ENCODE assay signal across 8 cellular contexts in genomic region chr1:61743432-61743705, GRCh38. TPM values are rescaled to one million over a fixed set of nuclear protein-coding genes. Genes with fewer than 3 reads are reported as not detected.
DNase-seq lines count a peak whose midpoint lies in the region; ATAC-seq and TF ChIP-seq lines count a peak whose summit lies in the region.

No MANE protein-coding gene starts in this region.

- no peak for ATAC-seq in activated T-cell treated with anti-CD3 and anti-CD28 coated beads, Interleukin-2, amount 50 U/mL, for 4 hours
- ATAC-seq in GM21360 (IDR thresholded peaks at IDR 0.05; ENCODE audit: unreplicated experiment) = no peak

- H2BK120ac ChIP-seq in mesenchymal stem cell (ENCODE audit: low read depth, low read length) = no peak overlapping the region

- H3K4me1 Mint-ChIP-seq in activated T-cell treated with anti-CD3 and anti-CD28 coated beads, Interleukin-2, amount 50 U/mL, for 4 hours (ENCODE audit: low read depth) = peaks cover 27% of the 10 kb centered on the region

- no peaks in the 10 kb centered on the region for H3K27me3 ChIP-seq in breast epithelium
- H3K27me3 ChIP-seq in mesenchymal stem cell (ENCODE audit: control insufficient read depth in 1 of 2, insufficient read depth in 1 of 2, low read length in 2 of 2) = no peaks in the 10 kb centered on the region
- H3K27me3 ChIP-seq in tibial nerve = no peaks in the 10 kb centered on the region

- H3K14ac ChIP-seq in mesenchymal stem cell (ENCODE audit: low read length in 2 of 2) = no peak overlapping the region

- DNase-seq in activated T-cell treated with anti-CD3 and anti-CD28 coated beads, Interleukin-2, amount 50 U/mL, for 4 hours = no peak
- no peak for DNase-seq in activated T-cell treated with anti-CD3 and anti-CD28 coated beads, Interleukin-2, amount 50 U/mL, for 48 hours
- DNase-seq in breast epithelium (ENCODE audit: low spot score in 2 of 2) (no peak), mesenchymal stem cell (no peak), tibial nerve (ENCODE audit: low spot score in 2 of 2) (no peak), NCI-H510A (lab: John Stamatoyannopoulos, UW) (no peak), cortex of kidney (lab: John Stamatoyannopoulos, UW) (no peak)

- H4K91ac ChIP-seq in mesenchymal stem cell (ENCODE audit: low read length) = no peak overlapping the region

- H3K4me3 ChIP-seq in breast epithelium (peak overlapping the region; percentile 84 to 100 (median 90)), mesenchymal stem cell (ENCODE audit: insufficient read depth in 1 of 2, low read depth in 1 of 2, low read length in 2 of 2) (peak overlapping the region; percentile 85 to 93), tibial nerve (peak overlapping the region; percentile 81 to 97 (median 92))

- H3K4ac ChIP-seq in mesenchymal stem cell (ENCODE audit: low read depth in 1 of 2, low read length in 2 of 2) = no peak overlapping the region

- H3K18ac ChIP-seq in mesenchymal stem cell (ENCODE audit: low read depth in 1 of 2, low read length in 2 of 2) = no peak overlapping the region

- no peaks in the 10 kb centered on the region for H3K9me3 ChIP-seq in breast epithelium
- H3K9me3 ChIP-seq in mesenchymal stem cell (ENCODE audit: control insufficient read depth, low read length) = no peaks in the 10 kb centered on the region
- no peaks in the 10 kb centered on the region for H3K9me3 ChIP-seq in tibial nerve

- no peaks in the 10 kb centered on the region for H3K9me3 Mint-ChIP-seq in activated T-cell treated with anti-CD3 and anti-CD28 coated beads, Interleukin-2, amount 50 U/mL, for 4 hours

- H3K27ac ChIP-seq in breast epithelium = peak overlapping the region; percentile 99 to 100
- peak overlapping the region; percentile 36 for H3K27ac ChIP-seq in mesenchymal stem cell (ENCODE audit: low read length, poor library complexity, severe bottlenecking)
- peak overlapping the region; percentile 95 to 99 (median 98) for H3K27ac ChIP-seq in tibial nerve

- 40% methylated on average over 4 of the region's 5 CpGs for WGBS in mesenchymal stem cell
- WGBS in tibial nerve, 2 donors = 47 to 57% methylated on average over 5 of the region's 5 CpGs

- H3K4me1 ChIP-seq in breast epithelium (no peaks in the 10 kb centered on the region), mesenchymal stem cell (ENCODE audit: control insufficient read depth, insufficient read depth, low read depth, low read length) (peaks cover 6% of the 10 kb centered on the region), tibial nerve (peaks cover 0 to 22% (median 0%) of the 10 kb centered on the region in 4 donors)

- H3K79me1 ChIP-seq in mesenchymal stem cell (replicated peaks; ENCODE audit: low read length, poor library complexity, severe bottlenecking) = peaks cover 15% of the 10 kb centered on the region

- intact Hi-C loops in breast epithelium (cut with DNase I; ENCODE audit: low total_unique reads) = no loop called here

- TF ChIP-seq EP300 in tibial nerve (IDR thresholded peaks at IDR 0.05) = no peak

- H3K4me2 ChIP-seq in mesenchymal stem cell (ENCODE audit: low read length, poor library complexity, severe bottlenecking) = peak overlapping the region; percentile 75

- H3K36me3 ChIP-seq in breast epithelium = no peaks in the 10 kb centered on the region
- no peaks in the 10 kb centered on the region for H3K36me3 ChIP-seq in mesenchymal stem cell (ENCODE audit: control insufficient read depth in 1 of 2, insufficient read depth in 2 of 2, low read depth in 1 of 2, low read length in 2 of 2)
- no peaks in the 10 kb centered on the region for H3K36me3 ChIP-seq in tibial nerve

- no peak overlapping the region for H4K8ac ChIP-seq in mesenchymal stem cell (ENCODE audit: low read length)

- H3K36me3 Mint-ChIP-seq in activated T-cell treated with anti-CD3 and anti-CD28 coated beads, Interleukin-2, amount 50 U/mL, for 4 hours (ENCODE audit: insufficient read depth) = no peaks in the 10 kb centered on the region

- H2AK5ac ChIP-seq in mesenchymal stem cell (ENCODE audit: low read length, severe bottlenecking) = no peak overlapping the region

- peak overlapping the region; percentile 97 for H3K9ac ChIP-seq in mesenchymal stem cell (ENCODE audit: low read length)

- H2AFZ ChIP-seq in mesenchymal stem cell (ENCODE audit: low read depth, low read length) = no peak overlapping the region

- TF ChIP-seq CTCF in breast epithelium (IDR thresholded peaks at IDR 0.05) = no peak
- no peak for TF ChIP-seq CTCF in tibial nerve (IDR thresholded peaks at IDR 0.05)

- no peak for TF ChIP-seq POLR2A in breast epithelium (IDR thresholded peaks at IDR 0.05)
- no peak for TF ChIP-seq POLR2A in tibial nerve (IDR thresholded peaks at IDR 0.05)

- no peak overlapping the region for H2BK12ac ChIP-seq in mesenchymal stem cell (ENCODE audit: low read length in 2 of 2)

- H3K27me3 Mint-ChIP-seq in activated T-cell treated with anti-CD3 and anti-CD28 coated beads, Interleukin-2, amount 50 U/mL, for 4 hours (ENCODE audit: low read depth) = no peaks in the 10 kb centered on the region

- H2BK15ac ChIP-seq in mesenchymal stem cell (ENCODE audit: low read depth, poor library complexity, severe bottlenecking) = no peak overlapping the region

- no peak overlapping the region for H2BK5ac ChIP-seq in mesenchymal stem cell (ENCODE audit: low read depth, low read length, poor library complexity, severe bottlenecking)

- no peak overlapping the region for H3K23ac ChIP-seq in mesenchymal stem cell (ENCODE audit: low read length in 2 of 2)

- H3K4me3 Mint-ChIP-seq in activated T-cell treated with anti-CD3 and anti-CD28 coated beads, Interleukin-2, amount 50 U/mL, for 4 hours = peak overlapping the region; percentile 61

RNA-seq across cellular contexts. Expression of gene PATJ, which starts 1.1 kb away (rescaled TPM):
- 1 to 10 TPM; 3.4 to 4.1 (median 3.9) TPM for total RNA-seq in activated T-cell treated with anti-CD3 and anti-CD28 coated beads, Interleukin-2, amount 50 U/mL, for 4 hours
- total RNA-seq in breast epithelium = 100 to 1,000 TPM in 2 of 3 donors, 10 to 100 TPM in 1; 20.8 to 193 (median 129) TPM
- polyA plus RNA-seq in mesenchymal stem cell (2013, experiment 1 of 2) = 0.95 TPM
- 1.1 TPM for polyA plus RNA-seq in mesenchymal stem cell (2013, experiment 2 of 2)
- total RNA-seq in tibial nerve = 10 to 100 TPM; 24.3 to 36.3 (median 28.8) TPM

RNA-seq across cellular contexts. Expression of gene TM2D1, which starts 18.4 kb away (rescaled TPM):
- total RNA-seq in activated T-cell treated with anti-CD3 and anti-CD28 coated beads, Interleukin-2, amount 50 U/mL, for 4 hours = 10 to 100 TPM; 18.4 to 23.1 (median 21.5) TPM
- 10 to 100 TPM; 65.4 to 85.9 (median 76.1) TPM for total RNA-seq in breast epithelium
- 54.0 TPM for polyA plus RNA-seq in mesenchymal stem cell (2013, experiment 1 of 2)
- 60.0 TPM for polyA plus RNA-seq in mesenchymal stem cell (2013, experiment 2 of 2)
- total RNA-seq in tibial nerve = 10 to 100 TPM; 56.7 to 88.3 (median 77.1) TPM

Comparison
In these comparisons a context has a peak if more than half of its experiments do, and no peak if none do; other contexts are left out.
1. H3K27ac ChIP-seq: peak in every context shown above with its lines; median percentile 100 in breast epithelium; 98 in tibial nerve; 36 in mesenchymal stem cell.
2. RNA of gene PATJ, which starts 1.1 kb away (total RNA-seq): 20.8 to 193 TPM in breast epithelium and 24.3 to 36.3 TPM in tibial nerve; 3.4 to 4.1 TPM in activated T-cell treated with anti-CD3 and anti-CD28 coated beads, Interleukin-2, amount 50 U/mL, for 4 hours; every median in the first group is over 4 times any median in the second.
3. Peak in every context shown above with its lines, with median percentiles within 50 percentile points of each other: H3K4me3 ChIP-seq.